ENCODE assay signal across 1 cellular context in genomic region chr12:9721394-9722092, GRCh38.
TF ChIP-seq lines count a peak whose summit lies in the region.

No MANE protein-coding gene starts in this region.

TF ChIP-seq in GM12878, 131 proteins besides CTCF, POLR2A, EP300 and RAD21 (continued from another document and continues in another):
- TF ChIP-seq CUX1 (IDR thresholded peaks at IDR 0.05; ENCODE audit: insufficient replicate concordance, low read depth, low read length) (peak; percentile 46), CBX5 (IDR thresholded peaks at IDR 0.05; ENCODE audit: low read depth) (no peak), ATF7 (IDR thresholded peaks at IDR 0.05; ENCODE audit: low read depth) (no peak; the same call in 1 of the 2 replicates), SP1 (IDR thresholded peaks at IDR 0.05; ENCODE audit: low read depth, low read length) (no peak), MTA2 (IDR thresholded peaks at IDR 0.05; ENCODE audit: low read depth) (peak; percentile 71), SMAD1 (IDR thresholded peaks at IDR 0.05; ENCODE audit: low read depth, partially characterized antibody) (no peak), NBN (IDR thresholded peaks at IDR 0.05) (0 out of 2 replicates have a peak, but pooled peaks have one; percentile 32), HSF1 (IDR thresholded peaks at IDR 0.05; ENCODE audit: low read depth, low read length) (no peak), JUNB (IDR thresholded peaks at IDR 0.05) (peak; percentile 26), RUNX3 (IDR thresholded peaks at IDR 0.05; ENCODE audit: low read length) (peak; percentile 57), ZBTB11 (CRISPR knock-in tag; IDR thresholded peaks at IDR 0.05) (no peak), ELK1 (IDR thresholded peaks at IDR 0.05; ENCODE audit: low read depth, low read length) (no peak), BCLAF1 (IDR thresholded peaks at IDR 0.05) (no peak), RB1 (IDR thresholded peaks at IDR 0.05; ENCODE audit: borderline replicate concordance) (no peak), TARDBP (IDR thresholded peaks at IDR 0.05; ENCODE audit: borderline replicate concordance) (no peak), GABPA (IDR thresholded peaks at IDR 0.05; ENCODE audit: low read depth) (no peak), RELA (IDR thresholded peaks at IDR 0.05; ENCODE audit: borderline replicate concordance, partially characterized antibody) (peak; percentile 11), MEF2A (IDR thresholded peaks at IDR 0.05; ENCODE audit: insufficient read depth, low read depth, low read length) (peak; percentile 89), FOXK2 (IDR thresholded peaks at IDR 0.05) (no peak), ZNF274 (IDR thresholded peaks at IDR 0.05; ENCODE audit: insufficient read depth, insufficient read length) (no peak), RAD51 (IDR thresholded peaks at IDR 0.05) (no peak), CHD2 (IDR thresholded peaks at IDR 0.05; ENCODE audit: borderline replicate concordance, low read depth, low read length) (no peak), CHD1 (IDR thresholded peaks at IDR 0.05; ENCODE audit: low read depth, low read length) (no peak), NR2C2 (IDR thresholded peaks at IDR 0.05; ENCODE audit: borderline replicate concordance, control insufficient read depth, insufficient read length, low read depth) (no peak), CEBPZ (IDR thresholded peaks at IDR 0.05; ENCODE audit: low read depth, low read length) (no peak), HDAC2 (IDR thresholded peaks at IDR 0.05) (no peak), IRF5 (IDR thresholded peaks at IDR 0.05; ENCODE audit: borderline replicate concordance) (no peak), USF2 (IDR thresholded peaks at IDR 0.05; ENCODE audit: borderline replicate concordance, low read depth, low read length) (no peak), MXI1 (IDR thresholded peaks at IDR 0.05; ENCODE audit: low read depth, low read length) (no peak), EGR1 (IDR thresholded peaks at IDR 0.05; ENCODE audit: borderline replicate concordance in 1 of 2, low read depth in 2 of 2, low read length in 2 of 2) (no peak), ETV6 (conservative IDR thresholded peaks at IDR 0.05 in 1 of 2, IDR thresholded peaks at IDR 0.05 in 1 of 2; ENCODE audit: borderline replicate concordance in 1 of 2, low read depth in 1 of 2) (0 out of 4 replicates have a peak, but pooled peaks of 1 of the 2 experiments have one; percentile 19), PML (IDR thresholded peaks at IDR 0.05; ENCODE audit: low read length) (peak; percentile 35; the same call in 1 of the 2 replicates), CBFB (IDR thresholded peaks at IDR 0.05; ENCODE audit: low read depth) (no peak), RBBP5 (conservative IDR thresholded peaks at IDR 0.05) (no peak), ESRRA (IDR thresholded peaks at IDR 0.05; ENCODE audit: low read length) (no peak), ATF3 (IDR thresholded peaks at IDR 0.05; ENCODE audit: borderline replicate concordance, extremely low read depth, low read depth, low read length) (no peak), TCF3 (IDR thresholded peaks at IDR 0.05; ENCODE audit: borderline replicate concordance, insufficient read depth, low read depth, low read length) (peak; percentile 62; the same call in 1 of the 2 replicates), KDM1A (IDR thresholded peaks at IDR 0.05; ENCODE audit: borderline replicate concordance) (no peak), YY1 (IDR thresholded peaks at IDR 0.05; ENCODE audit: low read depth, low read length) (0 out of 2 replicates have a peak, but pooled peaks have one; percentile 13), HDAC6 (IDR thresholded peaks at IDR 0.05; ENCODE audit: unreplicated experiment) (no peak), ASH2L (IDR thresholded peaks at IDR 0.05; ENCODE audit: borderline replicate concordance, low read depth) (no peak), BCL11A (IDR thresholded peaks at IDR 0.05; ENCODE audit: low read depth, low read length) (no peak), HCFC1 (IDR thresholded peaks at IDR 0.05; ENCODE audit: low read length) (no peak)
